ENCODE assay signal across 17 cellular contexts in the genomic region with DNA sequence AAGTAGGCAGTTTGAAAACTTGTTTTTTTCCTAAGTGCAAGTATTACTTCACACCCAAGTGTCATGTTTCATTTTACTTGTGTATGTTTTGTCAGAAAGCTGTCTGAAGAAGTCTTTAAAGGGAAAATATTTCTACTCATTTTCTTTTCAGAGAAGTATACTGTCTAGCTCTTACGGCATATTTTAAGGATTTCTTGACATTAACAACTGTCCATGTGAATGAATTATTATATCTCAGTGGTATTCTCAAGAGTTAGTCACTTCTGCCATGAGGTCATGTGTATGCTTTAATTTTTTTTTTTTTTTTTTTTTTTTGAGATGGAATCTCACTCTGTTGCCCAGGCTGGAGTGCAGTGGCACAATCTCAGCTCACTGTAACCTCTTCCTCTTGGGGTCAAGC.
"Had no signal": no experiment of that assay in that cellular context is flagged by ENCODE, and none has a peak within 500 bp of the region (broad histone marks: within the 10 kb centered on the region; RNA-seq: fewer than 3 reads in every experiment).

No MANE protein-coding gene starts in this region.

- H3K4me3 ChIP-seq: breast epithelium, spleen, stomach, testis, upper lobe of left lung had no signal

- H3K9me3 ChIP-seq: breast epithelium, stomach, testis, upper lobe of left lung had no signal

- ATAC-seq: left lobe of liver; naive thymus-derived CD8-positive, alpha-beta T cell; right cardiac atrium had no signal

- H3K36me3 ChIP-seq: breast epithelium, spleen, stomach, upper lobe of left lung had no signal

- H3K27ac ChIP-seq: breast epithelium, epithelial cell of prostate, spleen, stomach, testis, upper lobe of left lung had no signal

- H3K27me3 ChIP-seq: breast epithelium, spleen, stomach, testis, upper lobe of left lung had no signal

- H3K4me1 ChIP-seq: spleen, upper lobe of left lung had no signal

- DNase-seq: activated B cell treated with CpG ODN at 0.5 μM for 24 hours; activated CD4-positive, alpha-beta T cell treated with anti-CD3 and anti-CD28 coated beads for 48 hours; activated CD8-positive, alpha-beta memory T cell treated with anti-CD3 and anti-CD28 coated beads, Interleukin-2, amount 50 U/mL, for 48 hours; activated naive CD8-positive, alpha-beta T cell treated with anti-CD3 and anti-CD28 coated beads for 36 hours; anterior cingulate cortex; mammary epithelial cell; naive thymus-derived CD8-positive, alpha-beta T cell; right cardiac atrium; spleen; stimulated activated CD4-positive, alpha-beta T cell treated with anti-CD3 and anti-CD28 coated beads, Interleukin-1b, Interleukin-23, amount 100 ng/mL, for 48 hours; stomach; T-helper 2 cell; testis; upper lobe of left lung had no signal
